Comparison of ENCODE assay signal across 1 cellular context in genomic region chr5:65651144-65651543, GRCh38.
TF ChIP-seq lines count a peak whose summit lies in the region.

No MANE protein-coding gene starts in this region.

TF ChIP-seq in HepG2, 621 proteins besides CTCF, POLR2A, EP300 and RAD21 (continued from another document):
- TF ChIP-seq, protein P1, sequence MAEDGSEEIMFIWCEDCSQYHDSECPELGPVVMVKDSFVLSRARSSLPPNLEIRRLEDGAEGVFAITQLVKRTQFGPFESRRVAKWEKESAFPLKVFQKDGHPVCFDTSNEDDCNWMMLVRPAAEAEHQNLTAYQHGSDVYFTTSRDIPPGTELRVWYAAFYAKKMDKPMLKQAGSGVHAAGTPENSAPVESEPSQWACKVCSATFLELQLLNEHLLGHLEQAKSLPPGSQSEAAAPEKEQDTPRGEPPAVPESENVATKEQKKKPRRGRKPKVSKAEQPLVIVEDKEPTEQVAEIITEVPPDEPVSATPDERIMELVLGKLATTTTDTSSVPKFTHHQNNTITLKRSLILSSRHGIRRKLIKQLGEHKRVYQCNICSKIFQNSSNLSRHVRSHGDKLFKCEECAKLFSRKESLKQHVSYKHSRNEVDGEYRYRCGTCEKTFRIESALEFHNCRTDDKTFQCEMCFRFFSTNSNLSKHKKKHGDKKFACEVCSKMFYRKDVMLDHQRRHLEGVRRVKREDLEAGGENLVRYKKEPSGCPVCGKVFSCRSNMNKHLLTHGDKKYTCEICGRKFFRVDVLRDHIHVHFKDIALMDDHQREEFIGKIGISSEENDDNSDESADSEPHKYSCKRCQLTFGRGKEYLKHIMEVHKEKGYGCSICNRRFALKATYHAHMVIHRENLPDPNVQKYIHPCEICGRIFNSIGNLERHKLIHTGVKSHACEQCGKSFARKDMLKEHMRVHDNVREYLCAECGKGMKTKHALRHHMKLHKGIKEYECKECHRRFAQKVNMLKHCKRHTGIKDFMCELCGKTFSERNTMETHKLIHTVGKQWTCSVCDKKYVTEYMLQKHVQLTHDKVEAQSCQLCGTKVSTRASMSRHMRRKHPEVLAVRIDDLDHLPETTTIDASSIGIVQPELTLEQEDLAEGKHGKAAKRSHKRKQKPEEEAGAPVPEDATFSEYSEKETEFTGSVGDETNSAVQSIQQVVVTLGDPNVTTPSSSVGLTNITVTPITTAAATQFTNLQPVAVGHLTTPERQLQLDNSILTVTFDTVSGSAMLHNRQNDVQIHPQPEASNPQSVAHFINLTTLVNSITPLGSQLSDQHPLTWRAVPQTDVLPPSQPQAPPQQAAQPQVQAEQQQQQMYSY (CRISPR knock-in tag; IDR thresholded peaks at IDR 0.05) = no peak
- no peak for TF ChIP-seq ZNF737 (CRISPR knock-in tag; IDR thresholded peaks at IDR 0.05; ENCODE audit: borderline replicate concordance)
- peak; percentile 57; the same call in 1 of the 2 replicates for TF ChIP-seq HMG20A (CRISPR knock-in tag; IDR thresholded peaks at IDR 0.05; ENCODE audit: borderline replicate concordance)
- TF ChIP-seq ZFP62 (CRISPR knock-in tag; IDR thresholded peaks at IDR 0.05) = no peak
- no peak for TF ChIP-seq ZNF776 (CRISPR knock-in tag; IDR thresholded peaks at IDR 0.05)
- TF ChIP-seq ZNF430 (CRISPR knock-in tag; IDR thresholded peaks at IDR 0.05) = no peak
- no peak for TF ChIP-seq SOX13 (IDR thresholded peaks at IDR 0.05)
- TF ChIP-seq SOX13 (CRISPR knock-in tag; conservative IDR thresholded peaks at IDR 0.05 in 1 of 2, IDR thresholded peaks at IDR 0.05 in 1 of 2) = peak in 1 of 2 experiments; percentile 84; a peak in 2 of 4 replicates
- no peak for TF ChIP-seq ZNF296 (CRISPR knock-in tag; conservative IDR thresholded peaks at IDR 0.05)
- TF ChIP-seq CBFB (CRISPR knock-in tag; IDR thresholded peaks at IDR 0.05) = no peak
- no peak for TF ChIP-seq ARNTL (CRISPR knock-in tag; IDR thresholded peaks at IDR 0.05)
- TF ChIP-seq, protein P2, sequence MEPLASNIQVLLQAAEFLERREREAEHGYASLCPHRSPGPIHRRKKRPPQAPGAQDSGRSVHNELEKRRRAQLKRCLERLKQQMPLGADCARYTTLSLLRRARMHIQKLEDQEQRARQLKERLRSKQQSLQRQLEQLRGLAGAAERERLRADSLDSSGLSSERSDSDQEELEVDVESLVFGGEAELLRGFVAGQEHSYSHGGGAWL (CRISPR knock-in tag; IDR thresholded peaks at IDR 0.05) = no peak
- TF ChIP-seq SP2 (CRISPR knock-in tag; IDR thresholded peaks at IDR 0.05) = no peak
- TF ChIP-seq ZNF883 (CRISPR knock-in tag; IDR thresholded peaks at IDR 0.05; ENCODE audit: not compliant biosample characterization) = no peak
- TF ChIP-seq TOPORS (CRISPR knock-in tag; IDR thresholded peaks at IDR 0.05) = no peak
- TF ChIP-seq SMARCC2 (IDR thresholded peaks at IDR 0.05) = no peak
- no peak for TF ChIP-seq ZNF615 (CRISPR knock-in tag; IDR thresholded peaks at IDR 0.05; ENCODE audit: borderline replicate concordance)
TF ChIP-seq in HepG2: peak in this region for 86.
